17 cellular contexts compared by ENCODE assay signal in genomic region chr5:170849374-170849773, GRCh38.
"Had no signal": no experiment of that assay in that cellular context is flagged by ENCODE, and none has a peak within 500 bp of the region (broad histone marks: within the 10 kb centered on the region; RNA-seq: fewer than 3 reads in every experiment).

No MANE protein-coding gene starts in this region.

- DNase-seq: activated CD4-positive, alpha-beta T cell treated with anti-CD3 and anti-CD28 coated beads, Interleukin-2, amount 50 U/mL, for 4 hours; activated CD4-positive, CD25-positive, alpha-beta regulatory T cell treated with anti-CD3 and anti-CD28 coated beads, Interleukin-2, amount 50 U/mL, for 72 hours; activated gamma-delta T cell; caudate nucleus; dorsolateral prefrontal cortex; erythroblast; hypothalamus; kidney; left lung; midbrain; nucleus accumbens; sigmoid colon; stimulated activated naive B cell treated with anti-CD40 and anti-IgM and Interleukin-4, amounts not matched to agents 10 μg/mL and 1 μg/mL and 100 μg/mL, for 72 hours; upper lobe of left lung had no signal

- FAIRE-seq: colon, frontal cortex, kidney had no signal

- H3K9me3 ChIP-seq: left lung, sigmoid colon, thoracic aorta, upper lobe of left lung had no signal

- H3K27ac ChIP-seq: dorsolateral prefrontal cortex, left lung, sigmoid colon, thoracic aorta, upper lobe of left lung had no signal

- H3K4me3 ChIP-seq: dorsolateral prefrontal cortex, left lung, sigmoid colon, thoracic aorta, upper lobe of left lung had no signal

- H3K4me1 ChIP-seq: left lung, sigmoid colon, upper lobe of left lung had no signal

- H3K27me3 ChIP-seq: left lung, sigmoid colon, upper lobe of left lung had no signal

- H3K36me3 ChIP-seq: left lung, sigmoid colon, thoracic aorta, upper lobe of left lung had no signal
